1 cellular context compared by ENCODE assay signal in genomic region chr1:149929847-149930246, GRCh38.
TF ChIP-seq lines count a peak whose summit lies in the region.

No MANE protein-coding gene starts in this region.

TF ChIP-seq in K562, 482 proteins besides CTCF, POLR2A, EP300 and RAD21:
- TF ChIP-seq EGR1 (conservative IDR thresholded peaks at IDR 0.05): peak; percentile 55
- TF ChIP-seq TARDBP (IDR thresholded peaks at IDR 0.05): no peak
- TF ChIP-seq HMBOX1 (IDR thresholded peaks at IDR 0.05): peak; percentile 24; the same call in 1 of the 2 replicates
